In genomic region chr17:63833026-63833740, GRCh38 we compare ENCODE assay signal across 32 cellular contexts. TPM values are rescaled to one million over a fixed set of nuclear protein-coding genes. Genes with fewer than 3 reads are reported as not detected.
A peak's percentile ranks its signal among the peaks of the same experiment; 100 is the strongest.
DNase-seq lines count a peak whose midpoint lies in the region; ATAC-seq, FAIRE-seq and TF ChIP-seq lines count a peak whose summit lies in the region.
"Had no signal": no experiment of that assay in that cellular context is flagged by ENCODE, and none has a peak within 500 bp of the region (broad histone marks: within the 10 kb centered on the region; RNA-seq: fewer than 3 reads in every experiment).

No MANE protein-coding gene starts in this region.

- H3K27me3 Mint-ChIP-seq in MCF 10A (ENCODE audit: insufficient read depth, unreplicated experiment) (no peaks in the 10 kb centered on the region), GM23338 (ENCODE audit: insufficient read depth, low read depth, poor library complexity) (peaks cover 24% of the 10 kb centered on the region), type B pancreatic cell (no peaks in the 10 kb centered on the region)
- no peaks in the 10 kb centered on the region for H3K27me3 Mint-ChIP-seq in activated CD8-positive, alpha-beta memory T cell treated with anti-CD3 and anti-CD28 coated beads, Interleukin-2, amount 10 ng/mL, durations not matched to agents 7 days and 5 days

- peaks cover 13% of the 10 kb centered on the region; the same call in 1 of the 2 replicates for H3F3A ChIP-seq in GM23338 (replicated peaks; ENCODE audit: low read depth)

- no peak overlapping the region for H3K4ac ChIP-seq in H1 (replicated peaks; ENCODE audit: insufficient read length, low read depth, low read length)

- H2AK5ac ChIP-seq in H1 (ENCODE audit: low read depth, low read length): no peak overlapping the region

- H4K20me1 ChIP-seq in mammary epithelial cell (ENCODE audit: insufficient read depth, low read length): no peaks in the 10 kb centered on the region
- H4K20me1 ChIP-seq in GM23338 (replicated peaks; ENCODE audit: insufficient read depth): peaks cover 17% of the 10 kb centered on the region
- H4K20me1 ChIP-seq in H1 (replicated peaks in 1 of 2; ENCODE audit: control insufficient read depth in 1 of 2, insufficient read depth in 2 of 2, low read length in 2 of 2): peaks cover 3 to 27% of the 10 kb centered on the region in 2 experiments

- H3K23ac ChIP-seq in H1 (ENCODE audit: insufficient read length): no peak overlapping the region

- BruUV-seq in MCF 10A (replicated peaks; lab: Mats Ljungman, UMichigan) (TSS peak; percentile 31), mammary epithelial cell (replicated peaks; lab: Mats Ljungman, UMichigan) (no TSS peak)

- DNase-seq in MCF 10A (ENCODE audit: unreplicated experiment): no peak
- no peak for DNase-seq in mammary epithelial cell
- DNase-seq in GM23338 (ENCODE audit: low spot score): no peak
- no peak for DNase-seq in H1 (ENCODE audit: low read depth in 1 of 2, low spot score in 2 of 2)
- no peak for DNase-seq in type B pancreatic cell (ENCODE audit: extremely low spot score, unreplicated experiment)
- no peak for DNase-seq in activated CD8-positive, alpha-beta memory T cell treated with anti-CD3 and anti-CD28 coated beads, Interleukin-2, amount 10 ng/mL, durations not matched to agents 7 days and 5 days
- DNase-seq in middle frontal gyrus (ENCODE audit: extremely low spot score, low spot score): no peak
- DNase-seq: activated CD4-positive, alpha-beta T cell treated with anti-CD3 and anti-CD28 coated beads, Interleukin-2, amount 50 U/mL, for 1 hour; activated gamma-delta T cell; activated T-cell treated with anti-CD3 and anti-CD28 coated beads for 4 hours; amniotic stem cell; Calu3; effector CD8-positive, alpha-beta T cell; erythroblast; GM23248; heart right ventricle; IMR-90; kidney glomerular epithelial cell; lower lobe of right lung; NCI-H1048; NCI-H187; NCI-H524 treated with DMSO at 0.1 percent for 48 hours; nephron progenitor cell; pancreas; PC-9; SHP77 treated with DMSO at 0.1 percent for 48 hours; stimulated activated CD4-positive, alpha-beta T cell treated with anti-CD3 and anti-CD28 coated beads, Interleukin-2, amount 100 ng/mL, for 24 hours; T-helper 9 cell; transverse colon had no signal

- H3K4me3 Mint-ChIP-seq in MCF 10A (ENCODE audit: unreplicated experiment) (no peak overlapping the region), GM23338 (no peak overlapping the region), type B pancreatic cell (no peak overlapping the region)
- H3K4me3 Mint-ChIP-seq in activated CD8-positive, alpha-beta memory T cell treated with anti-CD3 and anti-CD28 coated beads, Interleukin-2, amount 10 ng/mL, durations not matched to agents 7 days and 5 days: no peak overlapping the region
- H3K4me3 Mint-ChIP-seq: CD14-positive monocyte, nephron progenitor cell had no signal

- no peaks in the 10 kb centered on the region for H3K9me2 ChIP-seq in GM23338 (ENCODE audit: insufficient read depth)

- no peak overlapping the region; the same call in 1 of the 2 replicates for H4K8ac ChIP-seq in H1 (ENCODE audit: extremely low read depth, insufficient read depth, low read length)

- no peak overlapping the region for H3K56ac ChIP-seq in H1 (replicated peaks; ENCODE audit: insufficient read length, low read depth, low read length)

- H3K9me3 Mint-ChIP-seq in MCF 10A (ENCODE audit: unreplicated experiment) (no peaks in the 10 kb centered on the region), GM23338 (no peaks in the 10 kb centered on the region), type B pancreatic cell (no peaks in the 10 kb centered on the region)
- no peaks in the 10 kb centered on the region for H3K9me3 Mint-ChIP-seq in activated CD8-positive, alpha-beta memory T cell treated with anti-CD3 and anti-CD28 coated beads, Interleukin-2, amount 10 ng/mL, durations not matched to agents 7 days and 5 days (ENCODE audit: low read depth)
- H3K9me3 Mint-ChIP-seq: CD14-positive monocyte, nephron progenitor cell had no signal

- in situ Hi-C loops in mammary epithelial cell (cut with MboI; ENCODE audit: low sequenced_read_pairs in 2 of 2): no loop called here

- FAIRE-seq in H1 (lab: Jason Lieb, UNC): no peak
- FAIRE-seq: colon, pancreas had no signal

- H3K4me3 ChIP-seq in mammary epithelial cell (replicated peaks in 1 of 3; ENCODE audit: insufficient read depth in 1 of 3, low read depth in 2 of 3, low read length in 3 of 3) (no peak overlapping the region), GM23338 (no peak overlapping the region), H1 (ENCODE audit: extremely low read depth in 1 of 4, insufficient read depth in 2 of 4, low read depth in 3 of 4, low read length in 4 of 4) (no peak overlapping the region)
- H3K4me3 ChIP-seq: GM23248, heart right ventricle, lower lobe of right lung, pancreas, PC-9, transverse colon had no signal

- H2BK12ac ChIP-seq in H1 (ENCODE audit: low read depth, low read length): no peak overlapping the region

- no peak overlapping the region for H2BK20ac ChIP-seq in H1 (ENCODE audit: low read length)

- H2AFZ ChIP-seq in mammary epithelial cell (ENCODE audit: low read depth, low read length) (no peak overlapping the region), GM23338 (no peak overlapping the region), H1 (ENCODE audit: low read length) (no peak overlapping the region)
- H2AFZ ChIP-seq: GM23248, PC-9 had no signal

- no peak overlapping the region for H3K14ac ChIP-seq in H1 (ENCODE audit: insufficient read length)

- no peak overlapping the region for H2BK120ac ChIP-seq in H1 (replicated peaks; ENCODE audit: low read depth, low read length)

- H3K27ac Mint-ChIP-seq in MCF 10A (ENCODE audit: low read depth, unreplicated experiment): no peak overlapping the region
- H3K27ac Mint-ChIP-seq in GM23338: no peak overlapping the region
- H3K27ac Mint-ChIP-seq in type B pancreatic cell: peak overlapping the region; percentile 12
- no peak overlapping the region for H3K27ac Mint-ChIP-seq in activated CD8-positive, alpha-beta memory T cell treated with anti-CD3 and anti-CD28 coated beads, Interleukin-2, amount 10 ng/mL, durations not matched to agents 7 days and 5 days

- H3K36me3 Mint-ChIP-seq in MCF 10A (ENCODE audit: insufficient read depth, unreplicated experiment) (peaks cover 71% of the 10 kb centered on the region), GM23338 (ENCODE audit: low read depth) (peaks cover 87% of the 10 kb centered on the region), type B pancreatic cell (peaks cover 34% of the 10 kb centered on the region)
- H3K36me3 Mint-ChIP-seq in activated CD8-positive, alpha-beta memory T cell treated with anti-CD3 and anti-CD28 coated beads, Interleukin-2, amount 10 ng/mL, durations not matched to agents 7 days and 5 days: peaks cover 64% of the 10 kb centered on the region

- no peaks in the 10 kb centered on the region for H3K9me3 ChIP-seq in mammary epithelial cell (replicated peaks; ENCODE audit: insufficient read depth, low read length)
- no peaks in the 10 kb centered on the region for H3K9me3 ChIP-seq in H1 (ENCODE audit: insufficient read depth in 2 of 2, low read depth in 1 of 2, low read length in 1 of 2)
- H3K9me3 ChIP-seq: heart right ventricle, lower lobe of right lung, pancreas, transverse colon had no signal

- 88% methylated on average over 12 of the region's 14 CpGs for WGBS in mammary epithelial cell (ENCODE audit: low coverage, missing lambda C conversion rate)
- 92% methylated on average over 14 of the region's 14 CpGs; no CpG with 5 or more reads in 1 of the 2 experiments for WGBS in H1 (ENCODE audit: extremely low coverage in 1 of 2, insufficient coverage in 1 of 2, insufficient read length in 1 of 2, insufficient replicate concordance in 2 of 2, low coverage in 1 of 2, low lambda C conversion rate in 2 of 2, missing lambda C conversion rate in 1 of 2), 2 experiments

- H2BK15ac ChIP-seq in H1 (ENCODE audit: low read length): no peak overlapping the region

- no peak overlapping the region for H4K5ac ChIP-seq in H1 (ENCODE audit: insufficient read length, low read depth, low read length)

- H3K27ac ChIP-seq in mammary epithelial cell (ENCODE audit: insufficient read depth, low read depth, low read length): no peak overlapping the region
- H3K27ac ChIP-seq in GM23338 (ENCODE audit: low read depth): no peak overlapping the region
- H3K27ac ChIP-seq in H1 (ENCODE audit: low read depth, low read length): no peak overlapping the region
- H3K27ac ChIP-seq: GM23248, heart right ventricle, lower lobe of right lung, pancreas, PC-9, transverse colon had no signal

- peaks cover 42% of the 10 kb centered on the region for H3K36me3 ChIP-seq in mammary epithelial cell (ENCODE audit: insufficient read depth, low read length)
- peaks cover 41% of the 10 kb centered on the region for H3K36me3 ChIP-seq in GM23338 (ENCODE audit: insufficient read depth)
- peaks cover 42 to 65% (median 60%) of the 10 kb centered on the region in 4 experiments for H3K36me3 ChIP-seq in H1 (ENCODE audit: control insufficient read depth in 2 of 4, insufficient read depth in 4 of 4, low read length in 3 of 4)

- POLR2A ChIA-PET in MCF 10A (lab: Yijun Ruan, JAX): interaction anchor here (1.0 to 1.2 kb wide), 2 partner anchors 8 to 60 kb away, joined by 3 to 6 read pairs; partner anchors contain the start of genes CCDC47 and DDX42
- POLR2A ChIA-PET in H1 (lab: Charles Lee; ENCODE audit: partially characterized antibody): interaction anchor here (0.9 to 32.3 kb wide), 5 partner anchors 1 to 77 kb away, joined by 3 to 593 read pairs (median 481); partner anchors contain the start of genes CCDC47, DDX42, FTSJ3 and PSMC5

- dilution Hi-C loops in mammary epithelial cell (cut with HindIII; ENCODE audit: low sequenced_read_pairs): no loop called here

- TF ChIP-seq POLR2A in H1 (IDR thresholded peaks at IDR 0.05; ENCODE audit: control extremely low read depth in 1 of 2, low read depth in 2 of 2, low read length in 2 of 2): peak in 1 of 2 experiments; percentile 31; a peak in 1 of 3 replicates

- H3K18ac ChIP-seq in H1 (ENCODE audit: extremely low read depth, low read length): no peak overlapping the region

- peaks cover 18% of the 10 kb centered on the region for H3K79me1 ChIP-seq in H1 (ENCODE audit: low read depth, low read length)

- H3K9ac ChIP-seq in mammary epithelial cell (ENCODE audit: insufficient read depth, low read length) (no peak overlapping the region), H1 (replicated peaks in 1 of 4; ENCODE audit: extremely low read depth in 1 of 4, low read depth in 3 of 4, low read length in 3 of 4) (no peak overlapping the region)
- H3K9ac ChIP-seq: GM23248 had no signal

- peaks cover 15% of the 10 kb centered on the region for H3K4me1 Mint-ChIP-seq in MCF 10A (ENCODE audit: insufficient read depth, unreplicated experiment)
- peaks cover 14% of the 10 kb centered on the region for H3K4me1 Mint-ChIP-seq in GM23338
- peaks cover 7% of the 10 kb centered on the region for H3K4me1 Mint-ChIP-seq in type B pancreatic cell (ENCODE audit: unreplicated experiment)
- H3K4me1 Mint-ChIP-seq in activated CD8-positive, alpha-beta memory T cell treated with anti-CD3 and anti-CD28 coated beads, Interleukin-2, amount 10 ng/mL, durations not matched to agents 7 days and 5 days: peaks cover 49% of the 10 kb centered on the region

- no peak overlapping the region for H4K91ac ChIP-seq in H1 (replicated peaks; ENCODE audit: insufficient read length, low read length)

- no peak for ATAC-seq in GM23338
- no peak for ATAC-seq in activated CD8-positive, alpha-beta memory T cell treated with anti-CD3 and anti-CD28 coated beads, Interleukin-2, amount 10 ng/mL, durations not matched to agents 7 days and 5 days
- ATAC-seq: heart right ventricle, lower lobe of right lung, pancreas had no signal

- intact Hi-C loops in MCF 10A (cut with micrococcal nuclease) (no loop called here), mammary epithelial cell (cut with micrococcal nuclease) (loop anchor here (10.0 kb wide), 1 partner anchor 408 kb away; no protein-coding TSS in a partner anchor)

- no peak overlapping the region for H3K4me2 ChIP-seq in mammary epithelial cell (ENCODE audit: insufficient read depth, low read depth, low read length)
- no peak overlapping the region for H3K4me2 ChIP-seq in GM23338
- no peak overlapping the region for H3K4me2 ChIP-seq in H1 (ENCODE audit: insufficient read depth in 1 of 2, low read depth in 2 of 2, low read length in 2 of 2)
- H3K4me2 ChIP-seq: PC-9 had no signal

- CTCF ChIA-PET in MCF 10A (lab: Yijun Ruan, JAX) (interaction anchor here (0.7 to 1.6 kb wide), 4 partner anchors 9 to 400 kb away, joined by 3 to 5 read pairs (median 4); no protein-coding TSS in a partner anchor), mammary epithelial cell (lab: Charles Lee; ENCODE audit: low non-redundant PET) (no interaction called here), H1 (lab: Charles Lee; ENCODE audit: partially characterized antibody) (interaction anchor here (0.7 to 5.2 kb wide), 11 partner anchors 9 to 385 kb away, joined by 3 to 61 read pairs (median 3); no protein-coding TSS in a partner anchor)
- CTCF ChIA-PET in activated CD8-positive, alpha-beta memory T cell treated with anti-CD3 and anti-CD28 coated beads, Interleukin-2, amount 10 ng/mL, durations not matched to agents 7 days and 5 days (lab: Charles Lee): interaction anchor here (0.9 to 4.3 kb wide), 5 partner anchors 7 to 137 kb away, joined by 3 to 28 read pairs (median 9); partner anchors contain the start of genes CCDC47, DDX42 and SMARCD2

- no peak for TF ChIP-seq RAD21 in H1 (IDR thresholded peaks at IDR 0.05 in 1 of 2, conservative IDR thresholded peaks at IDR 0.05 in 1 of 2; ENCODE audit: low read depth in 2 of 2, low read length in 2 of 2)

- TF ChIP-seq EP300 in H1 (IDR thresholded peaks at IDR 0.05; ENCODE audit: borderline replicate concordance in 1 of 2, low read depth in 2 of 2, low read length in 2 of 2): no peak

- no peak for TF ChIP-seq CTCF in MCF 10A (IDR thresholded peaks at IDR 0.05; ENCODE audit: unreplicated experiment)
- TF ChIP-seq CTCF in mammary epithelial cell (conservative IDR thresholded peaks at IDR 0.05 in 1 of 2, IDR thresholded peaks at IDR 0.05 in 1 of 2; ENCODE audit: extremely low read depth in 1 of 2, insufficient read depth in 1 of 2, low read depth in 1 of 2, low read length in 2 of 2): no peak
- no peak for TF ChIP-seq CTCF in GM23338 (conservative IDR thresholded peaks at IDR 0.05; ENCODE audit: low read depth in 2 of 2)
- no peak for TF ChIP-seq CTCF in H1 (IDR thresholded peaks at IDR 0.05; ENCODE audit: control extremely low read depth in 1 of 3, insufficient read depth in 1 of 3, low read depth in 1 of 3, low read length in 3 of 3)
- no peak for TF ChIP-seq CTCF in type B pancreatic cell (conservative IDR thresholded peaks at IDR 0.05)

- H3K23me2 ChIP-seq in H1 (ENCODE audit: low read depth, low read length): peaks cover under 1% of the 10 kb centered on the region; the same call in 1 of the 2 replicates

- peaks cover 70% of the 10 kb centered on the region for H3K79me2 ChIP-seq in mammary epithelial cell (ENCODE audit: insufficient read depth, low read length)
- H3K79me2 ChIP-seq in GM23338 (replicated peaks; ENCODE audit: insufficient read depth): peaks cover 29% of the 10 kb centered on the region
- H3K79me2 ChIP-seq in H1 (ENCODE audit: control insufficient read depth in 1 of 2, insufficient read depth in 2 of 2, low read length in 2 of 2): peaks cover 0 to 29% of the 10 kb centered on the region in 2 experiments

- H3K4me1 ChIP-seq in mammary epithelial cell (ENCODE audit: insufficient read depth, low read length) (peaks cover 32% of the 10 kb centered on the region), GM23338 (ENCODE audit: insufficient read depth) (peaks cover 2% of the 10 kb centered on the region; the same call in 1 of the 2 replicates), H1 (replicated peaks in 1 of 4; ENCODE audit: control insufficient read depth in 3 of 4, insufficient read depth in 4 of 4, low read length in 3 of 4) (peaks cover 0 to 10% (median 5%) of the 10 kb centered on the region in 4 experiments; a peak in 6 of 7 replicates)

- H2BK5ac ChIP-seq in H1 (ENCODE audit: low read depth, low read length): no peak overlapping the region

- no peaks in the 10 kb centered on the region for H3K27me3 ChIP-seq in mammary epithelial cell (ENCODE audit: insufficient read depth, low read length)
- no peaks in the 10 kb centered on the region for H3K27me3 ChIP-seq in GM23338 (ENCODE audit: insufficient read depth)
- H3K27me3 ChIP-seq in H1 (replicated peaks in 1 of 4; ENCODE audit: control insufficient read depth in 3 of 4, extremely low read depth in 1 of 4, insufficient read depth in 3 of 4, low read length in 3 of 4): no peaks in the 10 kb centered on the region
- H3K27me3 ChIP-seq: heart right ventricle, pancreas, transverse colon had no signal

RNA-seq across cellular contexts. Expression of gene FTSJ3, which starts 5.7 kb away (rescaled TPM):
- 36.7 and 49.5 TPM in 2 replicates for total RNA-seq in MCF 10A (2022)
- total RNA-seq in mammary epithelial cell: 10 to 100 TPM; 39.5 to 49.0 TPM
- 32.0 TPM for polyA plus RNA-seq in mammary epithelial cell
- polyA minus RNA-seq in mammary epithelial cell: 52.4 TPM
- total RNA-seq in GM23338 (2014; rRNA removed; shearing (Covaris generic)): 48.4 and 61.5 TPM in 2 replicates
- polyA plus RNA-seq in GM23338 (2016; fragmentation: Nextera tagmentation; extraction: Ambion mirVana): 28.1 and 29.2 TPM in 2 replicates
- total RNA-seq in H1 (2021; fragmentation: NEBNext Ultra II Directional; extraction: Animal tissue kit (Norgen Biotek cat#: 25700)): 77.2 and 77.4 TPM in 2 replicates
- polyA plus RNA-seq in H1 (2011; rRNA removed): 42.7 and 47.2 TPM in 2 replicates
- polyA plus RNA-seq in H1 (2011; cell fraction: cytosol; rRNA removed): 73.1 TPM
- polyA plus RNA-seq in H1 (2011; cell fraction: nucleus; rRNA removed): 76.8 TPM
- 78.1 to 92.0 TPM (median 83.3 TPM) in 4 replicates for polyA plus RNA-seq in H1 (2012, experiment 1 of 2)
- 19.2 TPM for polyA plus RNA-seq in H1 (2012, experiment 2 of 2)
- polyA plus RNA-seq in H1 (2013, experiment 1 of 2): 44.5 TPM
- polyA plus RNA-seq in H1 (2013, experiment 2 of 2): 45.0 TPM
- 89.2 and 107 TPM in 2 replicates for polyA minus RNA-seq in H1 (2011; rRNA and poly(A)+ RNA removed)
- polyA minus RNA-seq in H1 (2011; cell fraction: cytosol; rRNA and poly(A)+ RNA removed): 29.2 TPM
- 64.1 TPM for polyA minus RNA-seq in H1 (2011; cell fraction: nucleus; rRNA and poly(A)+ RNA removed)
- 39.4 and 45.2 TPM in 2 replicates for total RNA-seq in type B pancreatic cell (ENCODE audit: low replicate concordance)
- 10 to 100 TPM; 58.9 to 71.7 TPM for total RNA-seq in activated CD8-positive, alpha-beta memory T cell treated with anti-CD3 and anti-CD28 coated beads, Interleukin-2, amount 10 ng/mL, durations not matched to agents 7 days and 5 days

RNA-seq across cellular contexts. Expression of gene PSMC5, which starts 6.0 kb away (rescaled TPM):
- total RNA-seq in MCF 10A (2022): 148 and 151 TPM in 2 replicates
- 100 to 1,000 TPM in 1 of 2 donors, 10 to 100 TPM in 1; 44.8 to 132 TPM for total RNA-seq in mammary epithelial cell
- polyA plus RNA-seq in mammary epithelial cell: 203 TPM
- 238 TPM for polyA minus RNA-seq in mammary epithelial cell
- 93.1 and 105 TPM in 2 replicates for total RNA-seq in GM23338 (2014; rRNA removed; shearing (Covaris generic))
- 186 and 199 TPM in 2 replicates for polyA plus RNA-seq in GM23338 (2016; fragmentation: Nextera tagmentation; extraction: Ambion mirVana)
- total RNA-seq in H1 (2021; fragmentation: NEBNext Ultra II Directional; extraction: Animal tissue kit (Norgen Biotek cat#: 25700)): 162 and 172 TPM in 2 replicates
- 162 and 180 TPM in 2 replicates for polyA plus RNA-seq in H1 (2011; rRNA removed)
- polyA plus RNA-seq in H1 (2011; cell fraction: cytosol; rRNA removed): 264 TPM
- 112 TPM for polyA plus RNA-seq in H1 (2011; cell fraction: nucleus; rRNA removed)
- polyA plus RNA-seq in H1 (2012, experiment 1 of 2): 228 to 267 TPM (median 229 TPM) in 4 replicates
- 59.9 TPM for polyA plus RNA-seq in H1 (2012, experiment 2 of 2)
- 83.3 TPM for polyA plus RNA-seq in H1 (2013, experiment 1 of 2)
- polyA plus RNA-seq in H1 (2013, experiment 2 of 2): 84.0 TPM
- polyA minus RNA-seq in H1 (2011; rRNA and poly(A)+ RNA removed): 178 and 230 TPM in 2 replicates
- 88.2 TPM for polyA minus RNA-seq in H1 (2011; cell fraction: cytosol; rRNA and poly(A)+ RNA removed)
- polyA minus RNA-seq in H1 (2011; cell fraction: nucleus; rRNA and poly(A)+ RNA removed): 75.4 TPM
- total RNA-seq in type B pancreatic cell (ENCODE audit: low replicate concordance): 112 and 113 TPM in 2 replicates
- total RNA-seq in activated CD8-positive, alpha-beta memory T cell treated with anti-CD3 and anti-CD28 coated beads, Interleukin-2, amount 10 ng/mL, durations not matched to agents 7 days and 5 days: 100 to 1,000 TPM; 157 to 195 TPM

RNA-seq across cellular contexts. Expression of gene SMARCD2, which starts 9.3 kb away (rescaled TPM):
- 43.7 and 54.6 TPM in 2 replicates for total RNA-seq in MCF 10A (2022)
- 10 to 100 TPM; 66.1 to 75.3 TPM for total RNA-seq in mammary epithelial cell
- polyA plus RNA-seq in mammary epithelial cell: 77.9 TPM
- polyA minus RNA-seq in mammary epithelial cell: 102 TPM
- total RNA-seq in GM23338 (2014; rRNA removed; shearing (Covaris generic)): 121 and 133 TPM in 2 replicates
- polyA plus RNA-seq in GM23338 (2016; fragmentation: Nextera tagmentation; extraction: Ambion mirVana): 34.9 and 36.4 TPM in 2 replicates
- total RNA-seq in H1 (2021; fragmentation: NEBNext Ultra II Directional; extraction: Animal tissue kit (Norgen Biotek cat#: 25700)): 84.6 and 92.2 TPM in 2 replicates
- 90.0 and 111 TPM in 2 replicates for polyA plus RNA-seq in H1 (2011; rRNA removed)
- 94.6 TPM for polyA plus RNA-seq in H1 (2011; cell fraction: cytosol; rRNA removed)
- 147 TPM for polyA plus RNA-seq in H1 (2011; cell fraction: nucleus; rRNA removed)
- 70.0 to 93.3 TPM (median 88.1 TPM) in 4 replicates for polyA plus RNA-seq in H1 (2012, experiment 1 of 2)
- polyA plus RNA-seq in H1 (2012, experiment 2 of 2): 111 TPM
- 51.4 TPM for polyA plus RNA-seq in H1 (2013, experiment 1 of 2)
- 48.2 TPM for polyA plus RNA-seq in H1 (2013, experiment 2 of 2)
- 102 and 117 TPM in 2 replicates for polyA minus RNA-seq in H1 (2011; rRNA and poly(A)+ RNA removed)
- 54.5 TPM for polyA minus RNA-seq in H1 (2011; cell fraction: cytosol; rRNA and poly(A)+ RNA removed)
- polyA minus RNA-seq in H1 (2011; cell fraction: nucleus; rRNA and poly(A)+ RNA removed): 64.8 TPM
- 64.8 and 67.3 TPM in 2 replicates for total RNA-seq in type B pancreatic cell (ENCODE audit: low replicate concordance)
- total RNA-seq in activated CD8-positive, alpha-beta memory T cell treated with anti-CD3 and anti-CD28 coated beads, Interleukin-2, amount 10 ng/mL, durations not matched to agents 7 days and 5 days: 100 to 1,000 TPM; 137 to 151 TPM

RNA-seq across cellular contexts. Expression of gene CSH2, which starts 40.3 kb away (rescaled TPM):
- total RNA-seq in MCF 10A (2022): not detected in 2 replicates
- total RNA-seq in mammary epithelial cell: not detected
- not detected for polyA plus RNA-seq in mammary epithelial cell
- polyA minus RNA-seq in mammary epithelial cell: not detected
- not detected in 2 replicates for total RNA-seq in GM23338 (2014; rRNA removed; shearing (Covaris generic))
- polyA plus RNA-seq in GM23338 (2016; fragmentation: Nextera tagmentation; extraction: Ambion mirVana): 0.37 and 0.43 TPM in 2 replicates
- total RNA-seq in H1 (2021; fragmentation: NEBNext Ultra II Directional; extraction: Animal tissue kit (Norgen Biotek cat#: 25700)): 0.43 and 0.52 TPM in 2 replicates
- not detected in 2 replicates for polyA plus RNA-seq in H1 (2011; rRNA removed)
- polyA plus RNA-seq in H1 (2011; cell fraction: cytosol; rRNA removed): 0.13 TPM
- not detected for polyA plus RNA-seq in H1 (2011; cell fraction: nucleus; rRNA removed)
- polyA plus RNA-seq in H1 (2012, experiment 1 of 2): not detected in 4 replicates
- polyA plus RNA-seq in H1 (2012, experiment 2 of 2): not detected
- polyA plus RNA-seq in H1 (2013, experiment 1 of 2): 0.43 TPM
- 0.39 TPM for polyA plus RNA-seq in H1 (2013, experiment 2 of 2)
- polyA minus RNA-seq in H1 (2011; rRNA and poly(A)+ RNA removed): 0.88 TPM in 1 of 2 replicates, not detected in the other
- not detected for polyA minus RNA-seq in H1 (2011; cell fraction: cytosol; rRNA and poly(A)+ RNA removed)
- not detected for polyA minus RNA-seq in H1 (2011; cell fraction: nucleus; rRNA and poly(A)+ RNA removed)
- not detected in 2 replicates for total RNA-seq in type B pancreatic cell (ENCODE audit: low replicate concordance)
- total RNA-seq in activated CD8-positive, alpha-beta memory T cell treated with anti-CD3 and anti-CD28 coated beads, Interleukin-2, amount 10 ng/mL, durations not matched to agents 7 days and 5 days: not detected
- total RNA-seq: Calu3, GM23248, heart right ventricle, IMR-90, lower lobe of right lung, mucosa of gallbladder, pancreas, PC-9, transverse colon had no signal
- polyA plus RNA-seq: CD14-positive monocyte, GM23248, heart right ventricle, IMR-90, pancreas had no signal

RNA-seq across cellular contexts. Expression of gene GH2, which starts 48.6 kb away (rescaled TPM):
- total RNA-seq in MCF 10A (2022) (not detected in 2 replicates), mammary epithelial cell (not detected), type B pancreatic cell (ENCODE audit: low replicate concordance) (not detected in 2 replicates)
- polyA plus RNA-seq in mammary epithelial cell (not detected), GM23338 (2016; fragmentation: Nextera tagmentation; extraction: Ambion mirVana) (2.3 TPM in 2 replicates), H1 (2011; rRNA removed) (1.5 and 2.0 TPM in 2 replicates)
- polyA minus RNA-seq in mammary epithelial cell: not detected
- 0.27 and 0.59 TPM in 2 replicates for total RNA-seq in GM23338 (2014; rRNA removed; shearing (Covaris generic))
- total RNA-seq in H1 (2021; fragmentation: NEBNext Ultra II Directional; extraction: Animal tissue kit (Norgen Biotek cat#: 25700)): 0.60 and 1.2 TPM in 2 replicates
- polyA plus RNA-seq in H1 (2011; cell fraction: cytosol; rRNA removed): 1.5 TPM
- polyA plus RNA-seq in H1 (2011; cell fraction: nucleus; rRNA removed): 2.6 TPM
- 0.84 to 2.7 TPM (median 1.8 TPM) in 4 replicates for polyA plus RNA-seq in H1 (2012, experiment 1 of 2)
- polyA plus RNA-seq in H1 (2012, experiment 2 of 2): 1.8 TPM
- 2.8 TPM for polyA plus RNA-seq in H1 (2013, experiment 1 of 2)
- 2.3 TPM for polyA plus RNA-seq in H1 (2013, experiment 2 of 2)
- polyA minus RNA-seq in H1 (2011; rRNA and poly(A)+ RNA removed): 1.0 and 1.8 TPM in 2 replicates
- polyA minus RNA-seq in H1 (2011; cell fraction: cytosol; rRNA and poly(A)+ RNA removed): not detected
- not detected for polyA minus RNA-seq in H1 (2011; cell fraction: nucleus; rRNA and poly(A)+ RNA removed)
- not detected for total RNA-seq in activated CD8-positive, alpha-beta memory T cell treated with anti-CD3 and anti-CD28 coated beads, Interleukin-2, amount 10 ng/mL, durations not matched to agents 7 days and 5 days
- total RNA-seq: Calu3, GM23248, heart right ventricle, IMR-90, lower lobe of right lung, mucosa of gallbladder, pancreas, PC-9, transverse colon had no signal
- polyA plus RNA-seq: CD14-positive monocyte, GM23248, heart right ventricle, IMR-90, pancreas had no signal
